8 cellular contexts compared by ENCODE assay signal in genomic region chr4:154491341-154491679, GRCh38. TPM values are rescaled to one million over a fixed set of nuclear protein-coding genes. Genes with fewer than 3 reads are reported as not detected.
DNase-seq lines count a peak whose midpoint lies in the region; ATAC-seq and TF ChIP-seq lines count a peak whose summit lies in the region.

No MANE protein-coding gene starts in this region.

- no peaks in the 10 kb centered on the region for H3K4me1 ChIP-seq in Caco-2
- no peaks in the 10 kb centered on the region for H3K4me1 ChIP-seq in Karpas-422 (ENCODE audit: low read length)

- H3K9ac ChIP-seq in Karpas-422 (ENCODE audit: low read length) = no peak overlapping the region

- TF ChIP-seq CTCF in Caco-2 (IDR thresholded peaks at IDR 0.05; ENCODE audit: insufficient read depth in 1 of 2, low read depth in 1 of 2, low read length in 1 of 2, severe bottlenecking in 1 of 2, unreplicated experiment in 1 of 2) = no peak

- intact Hi-C loops in Caco-2 (cut with micrococcal nuclease; ENCODE audit: unreplicated experiment) = no loop called here

- H3K36me3 Mint-ChIP-seq in Caco-2 (ENCODE audit: insufficient read depth, unreplicated experiment) = peaks cover 4% of the 10 kb centered on the region
- no peaks in the 10 kb centered on the region for H3K36me3 Mint-ChIP-seq in activated T-helper 17 cell treated with anti-CD3 and anti-CD28 coated beads, Interleukin-2, amount 50 U/mL, for 72 hours (ENCODE audit: low read depth)
- no peaks in the 10 kb centered on the region for H3K36me3 Mint-ChIP-seq in stimulated activated memory B cell treated with anti-CD40 and anti-IgM and Interleukin-4, amounts not matched to agents 10 μg/mL and 1 μg/mL and 100 μg/mL, for 72 hours

- no peaks in the 10 kb centered on the region for H4K20me1 ChIP-seq in Karpas-422 (ENCODE audit: insufficient read depth, low read depth, low read length)

- H3K27ac ChIP-seq in Karpas-422 (ENCODE audit: low read length) = no peak overlapping the region

- no peaks in the 10 kb centered on the region for H3K36me3 ChIP-seq in Caco-2 (ENCODE audit: control insufficient read depth, insufficient read depth, low read length)
- no peaks in the 10 kb centered on the region for H3K36me3 ChIP-seq in Karpas-422 (ENCODE audit: insufficient read depth, low read length)

- POLR2A ChIA-PET in Caco-2 (lab: Charles Lee) = no interaction called here

- no TSS peak for BruUV-seq in Caco-2 (replicated peaks; lab: Mats Ljungman, UMichigan)

- peaks cover 20% of the 10 kb centered on the region for H3K27me3 Mint-ChIP-seq in Caco-2 (ENCODE audit: insufficient read depth, unreplicated experiment)
- H3K27me3 Mint-ChIP-seq in activated T-helper 17 cell treated with anti-CD3 and anti-CD28 coated beads, Interleukin-2, amount 50 U/mL, for 72 hours = peaks cover 45% of the 10 kb centered on the region
- H3K27me3 Mint-ChIP-seq in stimulated activated memory B cell treated with anti-CD40 and anti-IgM and Interleukin-4, amounts not matched to agents 10 μg/mL and 1 μg/mL and 100 μg/mL, for 72 hours = peaks cover 72% of the 10 kb centered on the region

- H3K9me2 ChIP-seq in Karpas-422 (replicated peaks; ENCODE audit: insufficient read depth, low read length) = no peaks in the 10 kb centered on the region

- no peaks in the 10 kb centered on the region for H3K79me2 ChIP-seq in Karpas-422 (ENCODE audit: low read length)

- no peak overlapping the region for H3K27ac Mint-ChIP-seq in Caco-2 (ENCODE audit: unreplicated experiment)
- H3K27ac Mint-ChIP-seq in activated T-helper 17 cell treated with anti-CD3 and anti-CD28 coated beads, Interleukin-2, amount 50 U/mL, for 72 hours = no peak overlapping the region
- peak overlapping the region; percentile 63 for H3K27ac Mint-ChIP-seq in stimulated activated memory B cell treated with anti-CD40 and anti-IgM and Interleukin-4, amounts not matched to agents 10 μg/mL and 1 μg/mL and 100 μg/mL, for 72 hours

- ATAC-seq in GM19351 (IDR thresholded peaks at IDR 0.05; ENCODE audit: unreplicated experiment) (peak; percentile 16), HG03565 (IDR thresholded peaks at IDR 0.05; ENCODE audit: unreplicated experiment) (peak; percentile 19)
- ATAC-seq in activated T-helper 17 cell treated with anti-CD3 and anti-CD28 coated beads, Interleukin-2, amount 50 U/mL, for 72 hours (replicated peaks) = no peak
- ATAC-seq in stimulated activated memory B cell treated with anti-CD40 and anti-IgM and Interleukin-4, amounts not matched to agents 10 μg/mL and 1 μg/mL and 100 μg/mL, for 72 hours = no peak

- no peak for DNase-seq in Caco-2
- DNase-seq in Karpas-422 = no peak
- no peak for DNase-seq in cerebellum (ENCODE audit: low spot score)

- H3K4me2 ChIP-seq in Karpas-422 (ENCODE audit: low read depth, low read length, poor library complexity, severe bottlenecking) = no peak overlapping the region

- H3K4me3 Mint-ChIP-seq in Caco-2 (ENCODE audit: unreplicated experiment) = peak overlapping the region; percentile 73
- H3K4me3 Mint-ChIP-seq in activated T-helper 17 cell treated with anti-CD3 and anti-CD28 coated beads, Interleukin-2, amount 50 U/mL, for 72 hours = peak overlapping the region; percentile 70
- H3K4me3 Mint-ChIP-seq in stimulated activated memory B cell treated with anti-CD40 and anti-IgM and Interleukin-4, amounts not matched to agents 10 μg/mL and 1 μg/mL and 100 μg/mL, for 72 hours = peak overlapping the region; percentile 84

- no peak overlapping the region for H2AFZ ChIP-seq in Karpas-422 (ENCODE audit: low read length)

- H3K27me3 ChIP-seq in Caco-2 (replicated peaks; ENCODE audit: control insufficient read depth, insufficient read depth, low read length) (peaks cover under 1% of the 10 kb centered on the region), Karpas-422 (ENCODE audit: low read length) (no peaks in the 10 kb centered on the region)

- H3K9me3 ChIP-seq in Caco-2 = no peaks in the 10 kb centered on the region
- H3K9me3 ChIP-seq in iPS-18c (ENCODE audit: control insufficient read depth, insufficient read depth, low read length) = peaks cover 3% of the 10 kb centered on the region
- no peaks in the 10 kb centered on the region for H3K9me3 ChIP-seq in Karpas-422 (ENCODE audit: low read length)

- H3K4me1 Mint-ChIP-seq in Caco-2 (ENCODE audit: low read depth, unreplicated experiment) = no peaks in the 10 kb centered on the region
- H3K4me1 Mint-ChIP-seq in activated T-helper 17 cell treated with anti-CD3 and anti-CD28 coated beads, Interleukin-2, amount 50 U/mL, for 72 hours = no peaks in the 10 kb centered on the region
- peaks cover 24% of the 10 kb centered on the region for H3K4me1 Mint-ChIP-seq in stimulated activated memory B cell treated with anti-CD40 and anti-IgM and Interleukin-4, amounts not matched to agents 10 μg/mL and 1 μg/mL and 100 μg/mL, for 72 hours

- no peaks in the 10 kb centered on the region for H3K9me3 Mint-ChIP-seq in Caco-2 (ENCODE audit: unreplicated experiment)
- no peaks in the 10 kb centered on the region for H3K9me3 Mint-ChIP-seq in activated T-helper 17 cell treated with anti-CD3 and anti-CD28 coated beads, Interleukin-2, amount 50 U/mL, for 72 hours
- no peaks in the 10 kb centered on the region for H3K9me3 Mint-ChIP-seq in stimulated activated memory B cell treated with anti-CD40 and anti-IgM and Interleukin-4, amounts not matched to agents 10 μg/mL and 1 μg/mL and 100 μg/mL, for 72 hours

- CTCF ChIA-PET in Caco-2 (lab: Charles Lee) = interaction anchor here (0.8 kb wide), 1 partner anchor 75 kb away, joined by 3 read pairs; no protein-coding TSS in a partner anchor

- H3K4me3 ChIP-seq in Caco-2 (ENCODE audit: low read depth, low read length) = peak overlapping the region; percentile 26
- peak overlapping the region; percentile 61 for H3K4me3 ChIP-seq in iPS-18c (ENCODE audit: insufficient read depth, low read depth, low read length)
- H3K4me3 ChIP-seq in Karpas-422 (ENCODE audit: low read length) = no peak overlapping the region

RNA-seq across cellular contexts. Expression of gene DCHS2, which starts 0.3 kb away (rescaled TPM):
- total RNA-seq in Caco-2 (2022) = not detected in 2 replicates
- not detected for total RNA-seq in activated T-helper 17 cell treated with anti-CD3 and anti-CD28 coated beads, Interleukin-2, amount 50 U/mL, for 72 hours
- total RNA-seq in Karpas-422 (2014; rRNA removed; shearing (Covaris generic); ENCODE audit: low replicate concordance) = 0.04 TPM in 1 of 2 replicates, not detected in the other
- total RNA-seq in cerebellum = 12.2 TPM

RNA-seq across cellular contexts. Expression of gene PLRG1, which starts 58.9 kb away (rescaled TPM):
- total RNA-seq in Caco-2 (2022) (99.4 and 113 TPM in 2 replicates), cerebellum (76.1 TPM)
- total RNA-seq in activated T-helper 17 cell treated with anti-CD3 and anti-CD28 coated beads, Interleukin-2, amount 50 U/mL, for 72 hours = 100 to 1,000 TPM in 1 of 2 donors, 10 to 100 TPM in 1; 85.5 to 125 TPM
- total RNA-seq in Karpas-422 (2014; rRNA removed; shearing (Covaris generic); ENCODE audit: low replicate concordance) = 57.9 and 112 TPM in 2 replicates

Comparison
In these comparisons a context has a peak if more than half of its experiments do, and no peak if none do; other contexts are left out.
1. ATAC-seq: peak in GM19351 (single experiment) and HG03565 (single experiment); none in activated T-helper 17 cell treated with anti-CD3 and anti-CD28 coated beads, Interleukin-2, amount 50 U/mL, for 72 hours (single experiment) and stimulated activated memory B cell treated with anti-CD40 and anti-IgM and Interleukin-4, amounts not matched to agents 10 μg/mL and 1 μg/mL and 100 μg/mL, for 72 hours (single experiment).
2. RNA of gene DCHS2, which starts 0.3 kb away (total RNA-seq): 12.2 TPM in cerebellum (single experiment); not detected in activated T-helper 17 cell treated with anti-CD3 and anti-CD28 coated beads, Interleukin-2, amount 50 U/mL, for 72 hours, not detected in Caco-2 and 0.04 TPM in Karpas-422; every median in the first group is over 10 times any median in the second.
3. Peak in every context shown above with its lines, with median percentiles within 50 percentile points of each other: H3K4me3 Mint-ChIP-seq.